13 cellular contexts compared by ENCODE assay signal in the genomic region with DNA sequence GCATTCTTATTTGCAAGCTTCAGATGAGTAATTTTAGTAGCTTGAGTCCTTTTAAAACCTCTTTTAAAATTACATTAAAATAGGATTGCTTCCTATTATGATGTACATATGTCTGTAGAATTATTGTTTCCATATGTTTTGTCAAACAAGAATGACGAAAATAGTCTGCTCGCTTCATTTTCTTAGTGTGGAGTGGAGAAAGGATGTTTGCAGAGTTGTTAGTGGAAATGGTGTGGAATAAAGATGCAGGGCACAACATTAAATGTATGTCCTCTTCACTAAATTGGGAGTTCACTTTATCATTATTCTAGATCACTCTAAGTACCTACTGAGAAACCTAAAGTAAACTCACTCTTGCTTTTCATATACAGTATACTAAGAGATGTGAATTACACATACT. TPM values are rescaled to one million over a fixed set of nuclear protein-coding genes. Genes with fewer than 3 reads are reported as not detected.
DNase-seq lines count a peak whose midpoint lies in the region; ATAC-seq and TF ChIP-seq lines count a peak whose summit lies in the region.
"Had no signal": no experiment of that assay in that cellular context is flagged by ENCODE, and none has a peak within 500 bp of the region (broad histone marks: within the 10 kb centered on the region; RNA-seq: fewer than 3 reads in every experiment).

No MANE protein-coding gene starts in this region.

- no peaks in the 10 kb centered on the region for H3K36me3 ChIP-seq in ACC112 (ENCODE audit: insufficient read depth, low read length)
- no peaks in the 10 kb centered on the region for H3K36me3 ChIP-seq in KMS-11 (ENCODE audit: insufficient read depth)
- H3K36me3 ChIP-seq in esophagus squamous epithelium: no peaks in the 10 kb centered on the region
- no peaks in the 10 kb centered on the region for H3K36me3 ChIP-seq in prostate gland

- H3K9me3 ChIP-seq in esophagus squamous epithelium (no peaks in the 10 kb centered on the region), prostate gland (no peaks in the 10 kb centered on the region)

- peaks cover 40% of the 10 kb centered on the region for H3K4me1 ChIP-seq in ACC112 (ENCODE audit: control insufficient read depth, insufficient read depth, low read length, unreplicated experiment)
- peaks cover 60% of the 10 kb centered on the region for H3K4me1 ChIP-seq in KMS-11 (ENCODE audit: low read depth, poor library complexity, severe bottlenecking)
- peaks cover 0 to 45% (median 11%) of the 10 kb centered on the region in 3 donors for H3K4me1 ChIP-seq in esophagus squamous epithelium
- no peaks in the 10 kb centered on the region for H3K4me1 ChIP-seq in prostate gland (replicated peaks)

- H3K4me3 ChIP-seq in ACC112 (ENCODE audit: low read depth, low read length): peak overlapping the region; percentile 91
- H3K4me3 ChIP-seq in KMS-11 (IDR thresholded peaks at IDR 0.05; ENCODE audit: insufficient read depth, low read depth, low read length): no peak overlapping the region
- peak overlapping the region in 1 of 4 donors; percentile 83 for H3K4me3 ChIP-seq in esophagus squamous epithelium
- no peak overlapping the region for H3K4me3 ChIP-seq in prostate gland

- DNase-seq in esophagus squamous epithelium (lab: John Stamatoyannopoulos, UW) (no peak), prostate gland (ENCODE audit: low spot score) (no peak)
- no peak for DNase-seq in activated naive CD4-positive, alpha-beta T cell treated with anti-CD3 and anti-CD28 coated beads, Interleukin-2, amount 50 U/mL, for 72 hours (ENCODE audit: low spot score in 2 of 2)
- DNase-seq: activated CD4-positive, alpha-beta T cell treated with anti-CD3 and anti-CD28 coated beads for 4 hours; NCI-H1105; NCI-H526 treated with DMSO at 0.1 percent for 48 hours; stimulated activated CD4-positive, alpha-beta T cell treated with anti-CD3 and anti-CD28 coated beads, Interleukin-4, amount 100 ng/mL, for 24 hours; substantia nigra had no signal

- ATAC-seq in GM18868 (IDR thresholded peaks at IDR 0.05; ENCODE audit: unreplicated experiment): no peak
- ATAC-seq in activated naive CD4-positive, alpha-beta T cell treated with anti-CD3 and anti-CD28 coated beads, Interleukin-2, amount 50 U/mL, for 72 hours: no peak
- no peak for ATAC-seq in GM18867 (IDR thresholded peaks at IDR 0.05; ENCODE audit: unreplicated experiment)
- no peak for ATAC-seq in HG03378 (IDR thresholded peaks at IDR 0.05; ENCODE audit: unreplicated experiment)

- H3K27ac ChIP-seq in ACC112 (ENCODE audit: low read depth, low read length) (peak overlapping the region; percentile 73), KMS-11 (no peak overlapping the region), esophagus squamous epithelium (peak overlapping the region; percentile 85 to 96 (median 90)), prostate gland (peak overlapping the region; percentile 73 to 83)

- 83 to 87% methylated on average over 2 of the region's 2 CpGs for WGBS in esophagus squamous epithelium, 2 donors
- 96% methylated on average over 2 of the region's 2 CpGs for WGBS in prostate gland

- no peak for TF ChIP-seq CTCF in KMS-11 (conservative IDR thresholded peaks at IDR 0.05; ENCODE audit: low read depth, low read length)
- TF ChIP-seq CTCF in esophagus squamous epithelium (IDR thresholded peaks at IDR 0.05): no peak
- no peak for TF ChIP-seq CTCF in prostate gland (IDR thresholded peaks at IDR 0.05)

- no peaks in the 10 kb centered on the region for H4K20me1 ChIP-seq in KMS-11 (ENCODE audit: insufficient read depth)

- peak overlapping the region; percentile 29; the same call in 1 of the 2 replicates for H3K4me2 ChIP-seq in KMS-11

- H2AFZ ChIP-seq in ACC112 (ENCODE audit: low read length, unreplicated experiment) (no peak overlapping the region), KMS-11 (ENCODE audit: low read depth) (no peak overlapping the region)

- H3K79me2 ChIP-seq in ACC112 (ENCODE audit: control insufficient read depth, insufficient read depth, low read length, unreplicated experiment) (peaks cover 45% of the 10 kb centered on the region), KMS-11 (ENCODE audit: insufficient read depth, low read depth) (peaks cover 21% of the 10 kb centered on the region; the same call in 1 of the 2 replicates)

- H3K36me3 Mint-ChIP-seq in activated naive CD4-positive, alpha-beta T cell treated with anti-CD3 and anti-CD28 coated beads, Interleukin-2, amount 50 U/mL, for 72 hours: no peaks in the 10 kb centered on the region

- H3K9me3 Mint-ChIP-seq in activated naive CD4-positive, alpha-beta T cell treated with anti-CD3 and anti-CD28 coated beads, Interleukin-2, amount 50 U/mL, for 72 hours: no peaks in the 10 kb centered on the region

- H3K27me3 ChIP-seq in ACC112 (ENCODE audit: insufficient read depth, low read length) (no peaks in the 10 kb centered on the region), KMS-11 (ENCODE audit: insufficient read depth, low read depth) (no peaks in the 10 kb centered on the region), esophagus squamous epithelium (peaks cover 0 to 9% (median 0%) of the 10 kb centered on the region in 4 donors), prostate gland (replicated peaks; ENCODE audit: insufficient read depth) (no peaks in the 10 kb centered on the region)

- H3K9ac ChIP-seq in KMS-11: no peak overlapping the region

- H3K27ac Mint-ChIP-seq in activated naive CD4-positive, alpha-beta T cell treated with anti-CD3 and anti-CD28 coated beads, Interleukin-2, amount 50 U/mL, for 72 hours: no peak overlapping the region

- TF ChIP-seq POLR2A in esophagus squamous epithelium (IDR thresholded peaks at IDR 0.05) (no peak), prostate gland (IDR thresholded peaks at IDR 0.05) (no peak)

- intact Hi-C loops in esophagus squamous epithelium (cut with DNase I) (no loop called here), prostate gland (cut with DNase I) (loop anchor here (5.0 kb wide), 1 partner anchor 165 kb away; no protein-coding TSS in a partner anchor)

RNA-seq across cellular contexts. Expression of a gene that starts 59.5 kb away (rescaled TPM):
- 10 to 100 TPM in 3 of 4 donors, 1 to 10 TPM in 1; 9.2 to 18.5 (median 12.9) TPM for total RNA-seq in esophagus squamous epithelium
- 10 to 100 TPM; 10.2 to 13.6 TPM for total RNA-seq in prostate gland
- total RNA-seq in activated naive CD4-positive, alpha-beta T cell treated with anti-CD3 and anti-CD28 coated beads, Interleukin-2, amount 50 U/mL, for 72 hours: 10 to 100 TPM; 35.8 to 74.3 TPM
